Comparison of ENCODE assay signal across 2 cellular contexts in the genomic region with DNA sequence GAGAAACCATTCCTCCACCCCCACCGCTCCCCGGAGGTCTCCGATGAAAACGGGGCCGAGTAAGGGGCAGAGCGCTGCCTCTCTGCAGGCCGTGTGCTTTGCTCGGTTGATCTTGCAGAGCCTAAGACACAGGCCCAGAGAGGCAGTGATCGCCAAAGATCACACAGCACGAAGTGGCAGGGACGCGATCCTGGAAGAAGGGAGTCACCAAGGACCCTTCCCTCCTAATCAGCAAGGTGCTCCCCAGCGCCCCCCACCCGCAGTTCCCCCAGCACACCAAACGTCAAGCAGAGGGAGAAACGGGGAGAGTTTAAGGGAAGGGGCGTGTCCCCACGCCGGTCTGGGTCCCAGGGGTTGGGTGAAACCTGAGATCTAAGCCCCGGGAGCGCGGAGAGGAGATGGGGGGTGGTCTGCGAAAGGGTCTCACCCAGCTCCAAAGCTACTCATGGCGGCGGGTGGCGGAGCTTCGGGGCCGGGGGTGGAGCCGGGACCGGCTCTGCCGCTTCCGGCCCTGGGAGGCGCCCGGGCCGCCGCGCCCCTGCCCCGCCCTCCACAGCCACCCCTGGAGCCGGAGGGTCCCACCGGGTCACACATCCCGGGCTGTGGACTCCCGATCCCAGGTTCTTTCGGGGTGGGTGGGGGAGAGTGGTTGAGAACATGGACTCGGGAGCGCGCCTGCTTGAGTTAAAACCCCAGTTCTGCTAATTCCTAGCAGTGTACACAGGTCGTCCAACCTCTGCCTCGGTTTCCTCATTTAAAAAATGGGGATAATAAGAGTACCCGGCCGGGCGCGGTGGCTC.
TF ChIP-seq lines count a peak whose summit lies in the region.

A gene with protein sequence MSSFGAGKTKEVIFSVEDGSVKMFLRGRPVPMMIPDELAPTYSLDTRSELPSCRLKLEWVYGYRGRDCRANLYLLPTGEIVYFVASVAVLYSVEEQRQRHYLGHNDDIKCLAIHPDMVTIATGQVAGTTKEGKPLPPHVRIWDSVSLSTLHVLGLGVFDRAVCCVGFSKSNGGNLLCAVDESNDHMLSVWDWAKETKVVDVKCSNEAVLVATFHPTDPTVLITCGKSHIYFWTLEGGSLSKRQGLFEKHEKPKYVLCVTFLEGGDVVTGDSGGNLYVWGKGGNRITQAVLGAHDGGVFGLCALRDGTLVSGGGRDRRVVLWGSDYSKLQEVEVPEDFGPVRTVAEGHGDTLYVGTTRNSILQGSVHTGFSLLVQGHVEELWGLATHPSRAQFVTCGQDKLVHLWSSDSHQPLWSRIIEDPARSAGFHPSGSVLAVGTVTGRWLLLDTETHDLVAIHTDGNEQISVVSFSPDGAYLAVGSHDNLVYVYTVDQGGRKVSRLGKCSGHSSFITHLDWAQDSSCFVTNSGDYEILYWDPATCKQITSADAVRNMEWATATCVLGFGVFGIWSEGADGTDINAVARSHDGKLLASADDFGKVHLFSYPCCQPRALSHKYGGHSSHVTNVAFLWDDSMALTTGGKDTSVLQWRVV (minus strand): TSS at position 468 of the 800 bp plus-strand sequence. CDS start 21 bp downstream, at position 447.

TF ChIP-seq in SK-N-SH, 30 proteins besides CTCF, POLR2A, EP300 and RAD21:
- TF ChIP-seq TAF1 (IDR thresholded peaks at IDR 0.05; ENCODE audit: borderline replicate concordance, low read depth, low read length) (no peak), RCOR1 (IDR thresholded peaks at IDR 0.05; ENCODE audit: low read length) (no peak), GATA2 (CRISPR knock-in tag; IDR thresholded peaks at IDR 0.05) (no peak), CHD2 (IDR thresholded peaks at IDR 0.05; ENCODE audit: low read length, partially characterized antibody) (no peak), POLR2AphosphoS5 (IDR thresholded peaks at IDR 0.05; ENCODE audit: low read depth, low read length) (no peak), FOXM1 (IDR thresholded peaks at IDR 0.05; ENCODE audit: low read depth) (no peak)
- TF ChIP-seq, protein P1, sequence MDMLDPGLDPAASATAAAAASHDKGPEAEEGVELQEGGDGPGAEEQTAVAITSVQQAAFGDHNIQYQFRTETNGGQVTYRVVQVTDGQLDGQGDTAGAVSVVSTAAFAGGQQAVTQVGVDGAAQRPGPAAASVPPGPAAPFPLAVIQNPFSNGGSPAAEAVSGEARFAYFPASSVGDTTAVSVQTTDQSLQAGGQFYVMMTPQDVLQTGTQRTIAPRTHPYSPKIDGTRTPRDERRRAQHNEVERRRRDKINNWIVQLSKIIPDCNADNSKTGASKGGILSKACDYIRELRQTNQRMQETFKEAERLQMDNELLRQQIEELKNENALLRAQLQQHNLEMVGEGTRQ (IDR thresholded peaks at IDR 0.05; ENCODE audit: borderline replicate concordance, low read depth, low read length): no peak
- TF ChIP-seq, protein P2, sequence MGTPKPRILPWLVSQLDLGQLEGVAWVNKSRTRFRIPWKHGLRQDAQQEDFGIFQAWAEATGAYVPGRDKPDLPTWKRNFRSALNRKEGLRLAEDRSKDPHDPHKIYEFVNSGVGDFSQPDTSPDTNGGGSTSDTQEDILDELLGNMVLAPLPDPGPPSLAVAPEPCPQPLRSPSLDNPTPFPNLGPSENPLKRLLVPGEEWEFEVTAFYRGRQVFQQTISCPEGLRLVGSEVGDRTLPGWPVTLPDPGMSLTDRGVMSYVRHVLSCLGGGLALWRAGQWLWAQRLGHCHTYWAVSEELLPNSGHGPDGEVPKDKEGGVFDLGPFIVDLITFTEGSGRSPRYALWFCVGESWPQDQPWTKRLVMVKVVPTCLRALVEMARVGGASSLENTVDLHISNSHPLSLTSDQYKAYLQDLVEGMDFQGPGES (IDR thresholded peaks at IDR 0.05; ENCODE audit: low read depth, low read length): no peak
- TF ChIP-seq, protein P3, sequence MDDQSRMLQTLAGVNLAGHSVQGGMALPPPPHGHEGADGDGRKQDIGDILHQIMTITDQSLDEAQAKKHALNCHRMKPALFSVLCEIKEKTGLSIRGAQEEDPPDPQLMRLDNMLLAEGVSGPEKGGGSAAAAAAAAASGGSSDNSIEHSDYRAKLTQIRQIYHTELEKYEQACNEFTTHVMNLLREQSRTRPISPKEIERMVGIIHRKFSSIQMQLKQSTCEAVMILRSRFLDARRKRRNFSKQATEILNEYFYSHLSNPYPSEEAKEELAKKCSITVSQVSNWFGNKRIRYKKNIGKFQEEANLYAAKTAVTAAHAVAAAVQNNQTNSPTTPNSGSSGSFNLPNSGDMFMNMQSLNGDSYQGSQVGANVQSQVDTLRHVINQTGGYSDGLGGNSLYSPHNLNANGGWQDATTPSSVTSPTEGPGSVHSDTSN (IDR thresholded peaks at IDR 0.05): no peak

TF ChIP-seq in SK-N-SH treated with all-trans-retinoic acid at 6 μM for 48 hours, 23 proteins besides CTCF, POLR2A, EP300 and RAD21:
- TF ChIP-seq BACH2 (CRISPR knock-in tag; IDR thresholded peaks at IDR 0.05; ENCODE audit: borderline replicate concordance) (no peak), ZNF70 (CRISPR knock-in tag; IDR thresholded peaks at IDR 0.05) (no peak), SNAI2 (CRISPR knock-in tag; IDR thresholded peaks at IDR 0.05) (no peak), ZC3H10 (CRISPR knock-in tag; IDR thresholded peaks at IDR 0.05) (no peak), ZNF565 (CRISPR knock-in tag; conservative IDR thresholded peaks at IDR 0.05; ENCODE audit: low read depth) (no peak), RARB (CRISPR knock-in tag; IDR thresholded peaks at IDR 0.05) (no peak), GLIS3 (CRISPR knock-in tag; IDR thresholded peaks at IDR 0.05) (no peak), TOX (CRISPR knock-in tag; IDR thresholded peaks at IDR 0.05; ENCODE audit: borderline replicate concordance) (no peak), ESRRG (CRISPR knock-in tag; IDR thresholded peaks at IDR 0.05) (no peak), CSDC2 (CRISPR knock-in tag; IDR thresholded peaks at IDR 0.05) (no peak), OSR1 (CRISPR knock-in tag; IDR thresholded peaks at IDR 0.05) (no peak), ZFP3 (CRISPR knock-in tag; IDR thresholded peaks at IDR 0.05) (no peak), ISL1 (CRISPR knock-in tag; IDR thresholded peaks at IDR 0.05) (no peak), PPARA (CRISPR knock-in tag; IDR thresholded peaks at IDR 0.05; ENCODE audit: borderline replicate concordance) (no peak)
- TF ChIP-seq, protein P4, sequence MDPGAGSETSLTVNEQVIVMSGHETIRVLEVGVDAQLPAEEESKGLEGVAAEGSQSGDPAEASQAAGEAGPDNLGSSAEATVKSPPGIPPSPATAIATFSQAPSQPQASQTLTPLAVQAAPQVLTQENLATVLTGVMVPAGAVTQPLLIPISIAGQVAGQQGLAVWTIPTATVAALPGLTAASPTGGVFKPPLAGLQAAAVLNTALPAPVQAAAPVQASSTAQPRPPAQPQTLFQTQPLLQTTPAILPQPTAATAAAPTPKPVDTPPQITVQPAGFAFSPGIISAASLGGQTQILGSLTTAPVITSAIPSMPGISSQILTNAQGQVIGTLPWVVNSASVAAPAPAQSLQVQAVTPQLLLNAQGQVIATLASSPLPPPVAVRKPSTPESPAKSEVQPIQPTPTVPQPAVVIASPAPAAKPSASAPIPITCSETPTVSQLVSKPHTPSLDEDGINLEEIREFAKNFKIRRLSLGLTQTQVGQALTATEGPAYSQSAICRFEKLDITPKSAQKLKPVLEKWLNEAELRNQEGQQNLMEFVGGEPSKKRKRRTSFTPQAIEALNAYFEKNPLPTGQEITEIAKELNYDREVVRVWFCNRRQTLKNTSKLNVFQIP (CRISPR knock-in tag; IDR thresholded peaks at IDR 0.05; ENCODE audit: borderline replicate concordance, low read depth): no peak
- TF ChIP-seq, protein P5, sequence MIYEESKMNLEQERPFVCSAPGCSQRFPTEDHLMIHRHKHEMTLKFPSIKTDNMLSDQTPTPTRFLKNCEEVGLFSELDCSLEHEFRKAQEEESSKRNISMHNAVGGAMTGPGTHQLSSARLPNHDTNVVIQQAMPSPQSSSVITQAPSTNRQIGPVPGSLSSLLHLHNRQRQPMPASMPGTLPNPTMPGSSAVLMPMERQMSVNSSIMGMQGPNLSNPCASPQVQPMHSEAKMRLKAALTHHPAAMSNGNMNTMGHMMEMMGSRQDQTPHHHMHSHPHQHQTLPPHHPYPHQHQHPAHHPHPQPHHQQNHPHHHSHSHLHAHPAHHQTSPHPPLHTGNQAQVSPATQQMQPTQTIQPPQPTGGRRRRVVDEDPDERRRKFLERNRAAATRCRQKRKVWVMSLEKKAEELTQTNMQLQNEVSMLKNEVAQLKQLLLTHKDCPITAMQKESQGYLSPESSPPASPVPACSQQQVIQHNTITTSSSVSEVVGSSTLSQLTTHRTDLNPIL (CRISPR knock-in tag; IDR thresholded peaks at IDR 0.05; ENCODE audit: low read depth): no peak
- TF ChIP-seq, protein P6, sequence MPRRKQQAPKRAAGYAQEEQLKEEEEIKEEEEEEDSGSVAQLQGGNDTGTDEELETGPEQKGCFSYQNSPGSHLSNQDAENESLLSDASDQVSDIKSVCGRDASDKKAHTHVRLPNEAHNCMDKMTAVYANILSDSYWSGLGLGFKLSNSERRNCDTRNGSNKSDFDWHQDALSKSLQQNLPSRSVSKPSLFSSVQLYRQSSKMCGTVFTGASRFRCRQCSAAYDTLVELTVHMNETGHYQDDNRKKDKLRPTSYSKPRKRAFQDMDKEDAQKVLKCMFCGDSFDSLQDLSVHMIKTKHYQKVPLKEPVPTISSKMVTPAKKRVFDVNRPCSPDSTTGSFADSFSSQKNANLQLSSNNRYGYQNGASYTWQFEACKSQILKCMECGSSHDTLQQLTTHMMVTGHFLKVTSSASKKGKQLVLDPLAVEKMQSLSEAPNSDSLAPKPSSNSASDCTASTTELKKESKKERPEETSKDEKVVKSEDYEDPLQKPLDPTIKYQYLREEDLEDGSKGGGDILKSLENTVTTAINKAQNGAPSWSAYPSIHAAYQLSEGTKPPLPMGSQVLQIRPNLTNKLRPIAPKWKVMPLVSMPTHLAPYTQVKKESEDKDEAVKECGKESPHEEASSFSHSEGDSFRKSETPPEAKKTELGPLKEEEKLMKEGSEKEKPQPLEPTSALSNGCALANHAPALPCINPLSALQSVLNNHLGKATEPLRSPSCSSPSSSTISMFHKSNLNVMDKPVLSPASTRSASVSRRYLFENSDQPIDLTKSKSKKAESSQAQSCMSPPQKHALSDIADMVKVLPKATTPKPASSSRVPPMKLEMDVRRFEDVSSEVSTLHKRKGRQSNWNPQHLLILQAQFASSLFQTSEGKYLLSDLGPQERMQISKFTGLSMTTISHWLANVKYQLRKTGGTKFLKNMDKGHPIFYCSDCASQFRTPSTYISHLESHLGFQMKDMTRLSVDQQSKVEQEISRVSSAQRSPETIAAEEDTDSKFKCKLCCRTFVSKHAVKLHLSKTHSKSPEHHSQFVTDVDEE (CRISPR knock-in tag; IDR thresholded peaks at IDR 0.05): no peak
- TF ChIP-seq, protein P7, sequence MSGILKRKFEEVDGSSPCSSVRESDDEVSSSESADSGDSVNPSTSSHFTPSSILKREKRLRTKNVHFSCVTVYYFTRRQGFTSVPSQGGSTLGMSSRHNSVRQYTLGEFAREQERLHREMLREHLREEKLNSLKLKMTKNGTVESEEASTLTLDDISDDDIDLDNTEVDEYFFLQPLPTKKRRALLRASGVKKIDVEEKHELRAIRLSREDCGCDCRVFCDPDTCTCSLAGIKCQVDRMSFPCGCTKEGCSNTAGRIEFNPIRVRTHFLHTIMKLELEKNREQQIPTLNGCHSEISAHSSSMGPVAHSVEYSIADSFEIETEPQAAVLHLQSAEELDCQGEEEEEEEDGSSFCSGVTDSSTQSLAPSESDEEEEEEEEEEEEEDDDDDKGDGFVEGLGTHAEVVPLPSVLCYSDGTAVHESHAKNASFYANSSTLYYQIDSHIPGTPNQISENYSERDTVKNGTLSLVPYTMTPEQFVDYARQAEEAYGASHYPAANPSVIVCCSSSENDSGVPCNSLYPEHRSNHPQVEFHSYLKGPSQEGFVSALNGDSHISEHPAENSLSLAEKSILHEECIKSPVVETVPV (CRISPR knock-in tag; IDR thresholded peaks at IDR 0.05): no peak
